Comparison of ENCODE assay signal across 1 cellular context in the genomic region with DNA sequence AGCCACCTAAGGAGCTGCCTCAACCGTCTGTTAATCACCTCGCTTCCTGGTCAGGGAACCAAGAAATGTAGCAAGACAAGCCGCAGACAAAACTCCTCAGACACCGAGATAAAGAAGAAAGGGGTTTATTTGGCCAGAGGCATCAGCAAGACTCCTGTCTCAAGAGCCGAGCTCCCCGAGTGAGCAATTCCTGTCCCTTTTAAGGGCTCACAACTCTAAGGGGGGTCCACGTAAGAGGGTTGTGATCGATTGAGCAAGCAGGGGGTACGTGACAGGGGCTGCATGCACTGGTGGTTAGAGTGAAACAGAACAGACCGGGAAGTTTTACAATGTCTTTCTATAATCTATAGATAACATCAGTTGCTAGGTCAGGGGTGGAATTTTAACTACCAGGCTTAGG. TPM values are rescaled to one million over a fixed set of nuclear protein-coding genes. Genes with fewer than 3 reads are reported as not detected.
"Had no signal": no experiment of that assay in that cellular context is flagged by ENCODE, and none has a peak within 500 bp of the region (broad histone marks: within the 10 kb centered on the region; RNA-seq: fewer than 3 reads in every experiment).

No MANE protein-coding gene starts in this region.

RNA-seq across cellular contexts. Expression of a gene that starts 30.6 kb away (rescaled TPM):
- polyA plus RNA-seq: naive thymus-derived CD8-positive, alpha-beta T cell had no signal
